In the genomic region with DNA sequence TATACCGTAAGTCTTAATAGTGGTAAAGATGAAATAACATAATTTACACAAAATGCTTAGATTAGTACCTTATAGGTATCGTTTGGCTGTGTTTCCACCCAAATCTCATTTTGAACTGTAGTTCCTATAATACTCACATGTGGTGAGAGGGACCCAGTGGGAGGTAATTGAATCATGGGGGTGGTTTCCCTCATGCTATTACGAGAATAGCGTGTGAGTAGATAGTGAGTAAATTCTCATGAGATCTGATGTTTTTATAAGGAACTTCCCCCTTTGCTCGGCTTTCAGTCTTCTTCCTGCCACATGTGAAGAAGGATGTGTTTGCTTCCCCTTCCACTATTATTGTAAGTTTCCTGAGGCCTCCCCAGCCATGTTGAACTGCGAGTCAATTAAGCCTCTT, we compare ENCODE assay signal across 11 cellular contexts.
DNase-seq lines count a peak whose midpoint lies in the region; ATAC-seq and TF ChIP-seq lines count a peak whose summit lies in the region.
"Had no signal": no experiment of that assay in that cellular context is flagged by ENCODE, and none has a peak within 500 bp of the region (broad histone marks: within the 10 kb centered on the region; RNA-seq: fewer than 3 reads in every experiment).

No MANE protein-coding gene starts in this region.

- no peaks in the 10 kb centered on the region for H3K9me3 ChIP-seq in SJSA1 (replicated peaks)
- H3K9me3 ChIP-seq in tibial nerve = peaks cover 0 to 5% (median 0%) of the 10 kb centered on the region in 4 donors

- no peak for TF ChIP-seq EP300 in tibial nerve (IDR thresholded peaks at IDR 0.05)

- TF ChIP-seq CTCF in tibial nerve (IDR thresholded peaks at IDR 0.05) = no peak

- peak; percentile 48 to 73 for DNase-seq in SJSA1 (ENCODE audit: low read depth in 1 of 2, low spot score in 2 of 2)
- DNase-seq in natural killer cell treated with Interleukin-12 subunit alpha and Interleukin-12 subunit beta and Interleukin-15 and Interleukin-18, amount 100 ng/mL, for 72 hours (ENCODE audit: low spot score) = no peak
- no peak for DNase-seq in NCI-H748 treated with DMSO at 0.1 percent for 48 hours (lab: John Stamatoyannopoulos, UW)
- DNase-seq in tibial nerve (ENCODE audit: low spot score in 2 of 2) = no peak
- no peak for DNase-seq in T-helper 2 cell
- DNase-seq: stomach had no signal

- no peaks in the 10 kb centered on the region for H3K9me3 Mint-ChIP-seq in natural killer cell treated with Interleukin-12 subunit alpha and Interleukin-12 subunit beta and Interleukin-15 and Interleukin-18, amount 100 ng/mL, for 72 hours

- H3K4me3 ChIP-seq in SJSA1 (no peak overlapping the region), tibial nerve (no peak overlapping the region)
- H3K4me3 ChIP-seq: stomach had no signal

- ATAC-seq in GM19025 (IDR thresholded peaks at IDR 0.05; ENCODE audit: low read depth, unreplicated experiment) = peak; percentile 60
- peak; percentile 55 for ATAC-seq in HG03045 (IDR thresholded peaks at IDR 0.05; ENCODE audit: unreplicated experiment)
- ATAC-seq in natural killer cell treated with Interleukin-12 subunit alpha and Interleukin-12 subunit beta and Interleukin-15 and Interleukin-18, amount 100 ng/mL, for 72 hours = peak; percentile 46 to 72
- no peak for ATAC-seq in GM19467 (IDR thresholded peaks at IDR 0.05; ENCODE audit: unreplicated experiment)

- peaks cover 0 to 6% of the 10 kb centered on the region in 2 donors for H3K4me1 Mint-ChIP-seq in natural killer cell treated with Interleukin-12 subunit alpha and Interleukin-12 subunit beta and Interleukin-15 and Interleukin-18, amount 100 ng/mL, for 72 hours (ENCODE audit: low read depth in 2 of 2)

- no peak overlapping the region for H3K4me3 Mint-ChIP-seq in natural killer cell treated with Interleukin-12 subunit alpha and Interleukin-12 subunit beta and Interleukin-15 and Interleukin-18, amount 100 ng/mL, for 72 hours
- H3K4me3 Mint-ChIP-seq: T-helper 2 cell treated with Interferon-gamma antibody and Interleukin-4, amounts not matched to agents 5 μg/mL and 100 μg/mL, for 36 hours had no signal

- TF ChIP-seq POLR2A in tibial nerve (IDR thresholded peaks at IDR 0.05) = no peak

- H3K27me3 ChIP-seq in SJSA1 (replicated peaks) = no peaks in the 10 kb centered on the region
- no peaks in the 10 kb centered on the region for H3K27me3 ChIP-seq in tibial nerve
- H3K27me3 ChIP-seq: stomach had no signal

- no peaks in the 10 kb centered on the region for H3K36me3 Mint-ChIP-seq in natural killer cell treated with Interleukin-12 subunit alpha and Interleukin-12 subunit beta and Interleukin-15 and Interleukin-18, amount 100 ng/mL, for 72 hours

- WGBS in tibial nerve, 2 donors = 38 to 45% methylated on average over 6 of the region's 6 CpGs

- H3K27ac ChIP-seq in SJSA1 = peak overlapping the region; percentile 77
- no peak overlapping the region for H3K27ac ChIP-seq in tibial nerve
- H3K27ac ChIP-seq: KMS-11, stomach had no signal

- H3K27me3 Mint-ChIP-seq in natural killer cell treated with Interleukin-12 subunit alpha and Interleukin-12 subunit beta and Interleukin-15 and Interleukin-18, amount 100 ng/mL, for 72 hours = no peaks in the 10 kb centered on the region

- peak overlapping the region in 1 of 2 donors; percentile 57 for H3K27ac Mint-ChIP-seq in natural killer cell treated with Interleukin-12 subunit alpha and Interleukin-12 subunit beta and Interleukin-15 and Interleukin-18, amount 100 ng/mL, for 72 hours
- H3K27ac Mint-ChIP-seq: T-helper 2 cell treated with Interferon-gamma antibody and Interleukin-4, amounts not matched to agents 5 μg/mL and 100 μg/mL, for 36 hours had no signal

- H3K4me1 ChIP-seq in SJSA1 (replicated peaks) (peaks cover 27% of the 10 kb centered on the region), tibial nerve (no peaks in the 10 kb centered on the region)
- H3K4me1 ChIP-seq: stomach had no signal

- no peaks in the 10 kb centered on the region for H3K36me3 ChIP-seq in SJSA1
- no peaks in the 10 kb centered on the region for H3K36me3 ChIP-seq in tibial nerve
- H3K36me3 ChIP-seq: stomach had no signal

Comparison
In these comparisons a context has a peak if more than half of its experiments do, and no peak if none do; other contexts are left out.
1. DNase-seq: peak in SJSA1 (2 of 2); none in natural killer cell treated with Interleukin-12 subunit alpha and Interleukin-12 subunit beta and Interleukin-15 and Interleukin-18, amount 100 ng/mL, for 72 hours (single experiment), NCI-H748 treated with DMSO at 0.1 percent for 48 hours (single experiment), tibial nerve (0 of 2) and T-helper 2 cell (0 of 5).